25 cellular contexts compared by ENCODE assay signal in the genomic region with DNA sequence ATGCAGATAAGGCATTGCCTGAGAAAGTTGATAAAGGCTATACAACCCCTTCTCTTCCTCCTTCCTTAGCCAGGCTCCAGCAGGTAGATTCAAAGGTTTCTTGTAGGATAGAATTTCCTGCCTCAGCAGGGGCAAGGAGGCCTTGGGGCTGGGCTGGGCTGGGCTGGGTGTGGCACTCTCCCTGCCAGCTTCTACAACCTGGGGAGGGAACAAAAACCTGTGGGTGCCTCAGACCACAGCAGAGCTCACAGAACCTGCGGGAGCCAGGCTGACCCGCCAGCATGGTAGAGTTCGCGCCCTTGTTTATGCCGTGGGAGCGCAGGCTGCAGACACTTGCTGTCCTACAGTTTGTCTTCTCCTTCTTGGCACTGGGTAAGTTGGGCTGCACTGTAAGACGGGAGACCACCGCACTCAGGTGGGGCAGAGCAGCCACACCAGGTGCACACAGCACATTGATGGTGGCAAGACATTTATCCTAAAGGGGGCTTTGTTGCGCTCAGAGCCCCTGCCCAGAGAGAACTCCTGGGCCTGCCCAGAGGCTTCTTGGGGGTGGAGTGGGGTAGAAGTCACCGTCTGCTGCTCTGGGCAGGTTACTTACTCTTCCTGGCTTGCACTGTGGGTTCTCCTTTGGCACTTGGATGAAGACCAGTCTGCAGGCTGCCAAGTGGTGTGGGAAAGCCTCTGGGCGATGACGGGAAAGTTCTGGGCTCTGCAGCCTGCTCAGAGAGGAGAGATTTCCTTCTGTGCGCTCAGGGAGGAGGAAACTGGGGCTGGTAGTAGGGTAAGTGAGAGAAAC. TPM values are rescaled to one million over a fixed set of nuclear protein-coding genes. Genes with fewer than 3 reads are reported as not detected.
DNase-seq lines count a peak whose midpoint lies in the region; ATAC-seq and TF ChIP-seq lines count a peak whose summit lies in the region.
"Had no signal": no experiment of that assay in that cellular context is flagged by ENCODE, and none has a peak within 500 bp of the region (broad histone marks: within the 10 kb centered on the region; RNA-seq: fewer than 3 reads in every experiment).

TSS of gene MOGAT2 (plus strand) at position 231 of the 796 bp plus-strand sequence. CDS start at position 282, 51 bp downstream.

- H3K27me3 ChIP-seq in Caco-2 (replicated peaks; ENCODE audit: control insufficient read depth, insufficient read depth, low read length): no peaks in the 10 kb centered on the region
- no peaks in the 10 kb centered on the region for H3K27me3 ChIP-seq in prostate gland (replicated peaks; ENCODE audit: insufficient read depth)
- H3K27me3 ChIP-seq in esophagus muscularis mucosa: no peaks in the 10 kb centered on the region
- no peaks in the 10 kb centered on the region for H3K27me3 ChIP-seq in MM.1S (replicated peaks; ENCODE audit: insufficient read depth, low read length)
- H3K27me3 ChIP-seq: MG63, spleen had no signal

- H2AFZ ChIP-seq in MM.1S (ENCODE audit: low read length): no peak within 1 kb of the TSS

- no peaks in the 10 kb centered on the region for H3K27me3 Mint-ChIP-seq in Caco-2 (ENCODE audit: insufficient read depth, unreplicated experiment)

- TF ChIP-seq CTCF in Caco-2 (IDR thresholded peaks at IDR 0.05; ENCODE audit: insufficient read depth in 1 of 2, low read depth in 1 of 2, low read length in 1 of 2, severe bottlenecking in 1 of 2, unreplicated experiment in 1 of 2) (no peak), VCaP (conservative IDR thresholded peaks at IDR 0.05) (no peak), prostate gland (IDR thresholded peaks at IDR 0.05) (no peak), esophagus muscularis mucosa (IDR thresholded peaks at IDR 0.05) (no peak), MM.1S (IDR thresholded peaks at IDR 0.05; ENCODE audit: low read length) (no peak)

- H3K36me3 Mint-ChIP-seq in Caco-2 (ENCODE audit: insufficient read depth, unreplicated experiment): no peaks in the 10 kb centered on the region
- H3K36me3 Mint-ChIP-seq: immature natural killer cell; naive thymus-derived CD8-positive, alpha-beta T cell; T-cell had no signal

- no peak for TF ChIP-seq POLR2A in prostate gland (IDR thresholded peaks at IDR 0.05)
- TF ChIP-seq POLR2A in esophagus muscularis mucosa (IDR thresholded peaks at IDR 0.05; ENCODE audit: low read depth): no peak

- H4K20me1 ChIP-seq in MM.1S (ENCODE audit: insufficient read depth, low read length): no peaks in the 10 kb centered on the region

- H3K4me1 ChIP-seq in Caco-2 (peaks cover 26% of the 10 kb centered on the region), prostate gland (replicated peaks) (peaks cover 4% of the 10 kb centered on the region), esophagus muscularis mucosa (no peaks in the 10 kb centered on the region), MM.1S (ENCODE audit: low read length) (no peaks in the 10 kb centered on the region)
- H3K4me1 ChIP-seq: HAP-1 had no signal

- H3F3A ChIP-seq in MM.1S (ENCODE audit: insufficient read depth, low read length): peaks cover 4% of the 10 kb centered on the region; the same call in 1 of the 2 replicates

- H3K9me2 ChIP-seq in MM.1S (replicated peaks; ENCODE audit: insufficient read depth, low read length): no peaks in the 10 kb centered on the region

- 60% methylated on average over 7 of the region's 13 CpGs for WGBS in prostate gland
- 87% methylated on average over 8 of the region's 13 CpGs for WGBS in esophagus muscularis mucosa

- CTCF ChIA-PET in Caco-2 (lab: Charles Lee): no interaction called here

- DNase-seq in Caco-2 (no peak), left colon (peak; percentile 82 to 86), prostate gland (ENCODE audit: low spot score) (peak; percentile 50), DMS79 (lab: John Stamatoyannopoulos, UW) (no peak), esophagus muscularis mucosa (ENCODE audit: extremely low spot score) (no peak), MM.1S (no peak)
- DNase-seq: activated CD4-positive, alpha-beta T cell treated with anti-CD3 and anti-CD28 coated beads, Interleukin-2, amount 50 U/mL, for 1 hour; amniotic stem cell; DMS 273 treated with DMSO at 0.1 percent for 48 hours; GF-D8; immature natural killer cell; MG63; naive thymus-derived CD8-positive, alpha-beta T cell; NCI-H1694; NK-92 treated with Interleukin-12 subunit alpha and Interleukin-12 subunit beta, amount 100 ng/mL, for 24 hours; posterior cingulate gyrus; SHP77 treated with DMSO at 0.1 percent for 48 hours; spleen; stimulated activated CD4-positive, alpha-beta T cell treated with anti-CD3 and anti-CD28 coated beads, Interleukin-4, amount 100 ng/mL, for 4 hours; T-cell had no signal

- H3K36me3 ChIP-seq in Caco-2 (ENCODE audit: control insufficient read depth, insufficient read depth, low read length) (no peaks in the 10 kb centered on the region), prostate gland (no peaks in the 10 kb centered on the region), esophagus muscularis mucosa (no peaks in the 10 kb centered on the region), MM.1S (replicated peaks; ENCODE audit: insufficient read depth, low read length) (no peaks in the 10 kb centered on the region)
- H3K36me3 ChIP-seq: HAP-1, MG63, spleen, suprapubic skin had no signal

- POLR2A ChIA-PET in Caco-2 (lab: Charles Lee): no interaction called here

- H3K27ac Mint-ChIP-seq in Caco-2 (ENCODE audit: unreplicated experiment): peak within 1 kb of the TSS; percentile 65
- H3K27ac Mint-ChIP-seq: T-cell had no signal

- peaks cover 18% of the 10 kb centered on the region for H3K4me1 Mint-ChIP-seq in Caco-2 (ENCODE audit: low read depth, unreplicated experiment)
- H3K4me1 Mint-ChIP-seq: immature natural killer cell; naive thymus-derived CD8-positive, alpha-beta T cell; T-cell had no signal

- TF ChIP-seq EP300 in esophagus muscularis mucosa (IDR thresholded peaks at IDR 0.05): no peak

- no peaks in the 10 kb centered on the region for H3K9me3 Mint-ChIP-seq in Caco-2 (ENCODE audit: unreplicated experiment)
- H3K9me3 Mint-ChIP-seq: immature natural killer cell; naive thymus-derived CD8-positive, alpha-beta T cell; T-cell had no signal

- H3K27ac ChIP-seq in VCaP (peak within 1 kb of the TSS; percentile 90), prostate gland (peak within 1 kb of the TSS; percentile 70 to 88), esophagus muscularis mucosa (replicated peaks in 1 of 4) (no peak within 1 kb of the TSS), MM.1S (ENCODE audit: low read length) (no peak within 1 kb of the TSS)
- H3K27ac ChIP-seq: spleen, suprapubic skin had no signal

- ATAC-seq in left colon (peak; percentile 70), GM18517 (IDR thresholded peaks at IDR 0.05; ENCODE audit: unreplicated experiment) (no peak)
- ATAC-seq: naive thymus-derived CD8-positive, alpha-beta T cell; T-cell had no signal

- no peak within 1 kb of the TSS for H3K9ac ChIP-seq in MM.1S (ENCODE audit: low read length)

- H3K4me2 ChIP-seq in MM.1S (ENCODE audit: low read depth, low read length): no peak within 1 kb of the TSS

- H3K79me2 ChIP-seq in MM.1S (ENCODE audit: low read length): no peaks in the 10 kb centered on the region

- intact Hi-C loops in Caco-2 (cut with micrococcal nuclease; ENCODE audit: unreplicated experiment): no loop called here
- intact Hi-C loops in left colon (cut with DNase I, micrococcal nuclease): loop anchor here in 1 of 2 donors (10.0 kb wide), 1 partner anchor 147 kb away; no protein-coding TSS in a partner anchor
- intact Hi-C loops in prostate gland (cut with DNase I): no loop called here
- intact Hi-C loops in esophagus muscularis mucosa (cut with DNase I): no loop called here

- no peak within 1 kb of the TSS for H3K4me3 Mint-ChIP-seq in Caco-2 (ENCODE audit: unreplicated experiment)
- H3K4me3 Mint-ChIP-seq: immature natural killer cell; naive thymus-derived CD8-positive, alpha-beta T cell; T-cell had no signal

- H3K9me3 ChIP-seq in Caco-2 (no peaks in the 10 kb centered on the region), prostate gland (no peaks in the 10 kb centered on the region), esophagus muscularis mucosa (no peaks in the 10 kb centered on the region), MM.1S (replicated peaks; ENCODE audit: insufficient read depth, low read length) (no peaks in the 10 kb centered on the region)
- H3K9me3 ChIP-seq: HAP-1, MG63, spleen, suprapubic skin had no signal

- BruUV-seq in Caco-2 (replicated peaks; lab: Mats Ljungman, UMichigan): no TSS peak

- H3K4me3 ChIP-seq in Caco-2 (ENCODE audit: low read depth, low read length) (no peak within 1 kb of the TSS), prostate gland (no peak within 1 kb of the TSS), esophagus muscularis mucosa (no peak within 1 kb of the TSS), MM.1S (ENCODE audit: low read length) (no peak within 1 kb of the TSS)
- H3K4me3 ChIP-seq: HAP-1, lung, MG63, spleen, suprapubic skin had no signal

RNA-seq across cellular contexts. Expression of gene MOGAT2, which starts in this region (rescaled TPM):
- 0.39 and 0.56 TPM in 2 replicates for total RNA-seq in Caco-2 (2022)
- total RNA-seq in left colon: 100 to 1,000 TPM; 169 to 204 TPM
- total RNA-seq in prostate gland: 1 to 10 TPM in 1 of 2 donors, under 1 TPM in 1; 0.62 to 4.1 TPM
- not detected for total RNA-seq in esophagus muscularis mucosa
- total RNA-seq: naive thymus-derived CD8-positive, alpha-beta T cell had no signal

Comparison
In these comparisons a context has a peak if more than half of its experiments do, and no peak if none do; other contexts are left out.
1. RNA of gene MOGAT2 (total RNA-seq): 169 to 204 TPM in left colon; 0.62 to 4.1 TPM in prostate gland, 0.39 to 0.56 TPM in Caco-2 and not detected in esophagus muscularis mucosa; every median in the first group is over 10 times any median in the second.
2. DNase-seq: peak in left colon (2 of 2) and prostate gland (single experiment); none in Caco-2 (0 of 2), DMS79 (single experiment), esophagus muscularis mucosa (single experiment) and MM.1S (single experiment).
3. H3K27ac ChIP-seq: peak in VCaP (single experiment) and prostate gland (2 of 2); none in esophagus muscularis mucosa (0 of 4) and MM.1S (single experiment).